8 cellular contexts compared by ENCODE assay signal in the genomic region with DNA sequence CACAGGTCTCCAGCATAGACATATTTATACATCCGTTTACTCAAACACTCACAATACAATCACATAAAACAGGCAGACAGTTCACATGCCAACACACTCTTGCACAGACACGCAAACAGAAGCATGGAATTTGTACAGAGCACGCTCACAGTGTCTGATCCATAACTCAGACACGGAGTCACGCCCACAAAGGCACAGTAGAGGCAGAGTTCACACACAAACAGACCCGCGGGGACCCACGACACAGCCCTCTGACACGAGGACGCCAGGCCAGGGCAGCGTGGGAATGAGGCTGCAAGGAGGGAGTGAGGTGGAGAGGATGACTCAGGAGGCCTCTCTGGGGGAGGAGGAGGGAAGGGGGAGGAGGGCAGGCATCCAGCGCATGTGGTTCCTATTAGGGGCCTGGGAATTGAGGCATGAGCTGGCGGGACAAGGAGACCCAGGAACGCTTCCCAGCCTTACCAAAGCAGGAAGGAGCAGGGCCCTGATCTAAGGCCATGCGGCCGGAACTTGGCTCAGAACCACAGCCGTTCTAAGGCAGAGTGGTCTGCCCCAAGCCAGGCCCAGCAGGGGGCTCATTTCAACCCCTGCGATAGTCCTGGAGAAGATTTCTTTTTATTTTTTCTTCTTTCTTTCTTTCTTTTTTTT. TPM values are rescaled to one million over a fixed set of nuclear protein-coding genes. Genes with fewer than 3 reads are reported as not detected.
DNase-seq lines count a peak whose midpoint lies in the region; ATAC-seq, FAIRE-seq and TF ChIP-seq lines count a peak whose summit lies in the region.

No MANE protein-coding gene starts in this region.

- no peaks in the 10 kb centered on the region for H3K27me3 ChIP-seq in breast epithelium
- no peaks in the 10 kb centered on the region for H3K27me3 ChIP-seq in keratinocyte (ENCODE audit: control insufficient read depth, extremely low read depth, insufficient read depth, low read length)
- peaks cover 0 to 2% of the 10 kb centered on the region in 2 donors for H3K27me3 ChIP-seq in stomach smooth muscle (ENCODE audit: control insufficient read depth in 1 of 2, insufficient read depth in 2 of 2, low read length in 2 of 2)

- intact Hi-C loops in breast epithelium (cut with DNase I; ENCODE audit: low total_unique reads), result no loop called here

- H3K4me1 ChIP-seq in breast epithelium (no peaks in the 10 kb centered on the region), keratinocyte (ENCODE audit: control insufficient read depth, extremely low read depth, insufficient read depth, low read length) (peaks cover 10% of the 10 kb centered on the region), stomach smooth muscle (ENCODE audit: control insufficient read depth, insufficient read depth, low read length) (peaks cover 4% of the 10 kb centered on the region)

- peak overlapping the region; percentile 73 for H3K4me2 ChIP-seq in keratinocyte (ENCODE audit: control insufficient read depth, extremely low read depth, insufficient read depth, low read depth, low read length)

- H2AFZ ChIP-seq in keratinocyte (ENCODE audit: control insufficient read depth, low read length), result peak overlapping the region; percentile 87

- ATAC-seq in HG03469 (IDR thresholded peaks at IDR 0.05; ENCODE audit: unreplicated experiment), result no peak

- peak overlapping the region; percentile 44 for H3K9ac ChIP-seq in keratinocyte (ENCODE audit: control insufficient read depth, extremely low read depth, insufficient read depth, low read length)
- H3K9ac ChIP-seq in stomach smooth muscle (ENCODE audit: low read length in 2 of 2), result no peak overlapping the region

- dilution Hi-C loops in keratinocyte (cut with MboI; ENCODE audit: extremely low pct_ligation_motif_present, low sequenced_read_pairs), result loop anchor here (25.0 kb wide), 1 partner anchor 142 kb away; the partner anchor contains the start of gene SHFL

- H3K36me3 ChIP-seq in breast epithelium (no peaks in the 10 kb centered on the region), keratinocyte (ENCODE audit: control insufficient read depth in 2 of 2, extremely low read depth in 1 of 2, insufficient read depth in 2 of 2, low read length in 2 of 2) (no peaks in the 10 kb centered on the region), stomach smooth muscle (ENCODE audit: control insufficient read depth in 2 of 2, insufficient read depth in 2 of 2, low read length in 2 of 2) (no peaks in the 10 kb centered on the region)

- no peaks in the 10 kb centered on the region for H4K20me1 ChIP-seq in keratinocyte (ENCODE audit: control insufficient read depth, extremely low read depth, insufficient read depth, low read length)

- no peak for TF ChIP-seq POLR2A in breast epithelium (IDR thresholded peaks at IDR 0.05)

- peaks cover 7% of the 10 kb centered on the region in 2 donors for H3K9me3 ChIP-seq in breast epithelium
- H3K9me3 ChIP-seq in keratinocyte (ENCODE audit: control insufficient read depth, low read depth, low read length), result no peaks in the 10 kb centered on the region
- peaks cover 4 to 10% of the 10 kb centered on the region in 2 donors for H3K9me3 ChIP-seq in stomach smooth muscle (ENCODE audit: control insufficient read depth in 2 of 2, low read length in 2 of 2)

- peak; percentile 89 for FAIRE-seq in keratinocyte (lab: Jason Lieb, UNC)

- DNase-seq in HPDE6-E6E7 (ENCODE audit: extremely low spot score) (peak; percentile 42), breast epithelium (ENCODE audit: low spot score in 2 of 2) (peak; percentile 67 to 68), keratinocyte (ENCODE audit: low read depth, low spot score) (no peak), NCI-H748 (lab: John Stamatoyannopoulos, UW; ENCODE audit: unreplicated experiment) (no peak), cortex of kidney (lab: John Stamatoyannopoulos, UW) (no peak), NCI-H2081 treated with DMSO at 0.1 percent for 48 hours (lab: John Stamatoyannopoulos, UW) (no peak)

- peak overlapping the region; percentile 54 to 65 for H3K27ac ChIP-seq in breast epithelium
- peak overlapping the region; percentile 56 for H3K27ac ChIP-seq in keratinocyte (ENCODE audit: control insufficient read depth, insufficient read depth, low read length)
- H3K27ac ChIP-seq in stomach smooth muscle (ENCODE audit: low read length), result no peak overlapping the region

- H3K79me2 ChIP-seq in keratinocyte (ENCODE audit: control insufficient read depth, insufficient read depth, low read length), result no peaks in the 10 kb centered on the region

- no peak for TF ChIP-seq CTCF in breast epithelium (IDR thresholded peaks at IDR 0.05)
- TF ChIP-seq CTCF in keratinocyte (optimal IDR thresholded peaks at IDR 0.05 in 1 of 3, IDR thresholded peaks at IDR 0.05 in 1 of 3, conservative IDR thresholded peaks at IDR 0.05 in 1 of 3; ENCODE audit: extremely low read depth in 1 of 3, insufficient read depth in 2 of 3, low read length in 3 of 3), result no peak

- no peaks in the 10 kb centered on the region for H3K9me1 ChIP-seq in keratinocyte (ENCODE audit: control insufficient read depth, extremely low read depth, insufficient read depth, low read length)

- no peak overlapping the region for H3K4me3 ChIP-seq in breast epithelium
- H3K4me3 ChIP-seq in keratinocyte (ENCODE audit: control insufficient read depth in 2 of 3, extremely low read depth in 1 of 3, insufficient read depth in 2 of 3, low read depth in 1 of 3, low read length in 3 of 3), result peak overlapping the region in 2 of 3 experiments; percentile 10 to 26
- H3K4me3 ChIP-seq in stomach smooth muscle (ENCODE audit: low read length in 2 of 2), result peak overlapping the region; percentile 9 to 29

RNA-seq across cellular contexts. Expression of gene OLFM2, which starts 9.1 kb away (rescaled TPM):
- 10 to 100 TPM in 1 of 3 donors, 1 to 10 TPM in 2; 7.2 to 42.6 (median 8.8) TPM for total RNA-seq in breast epithelium
- polyA plus RNA-seq in keratinocyte, result 5.3 to 25.2 TPM (median 7.5 TPM) in 3 replicates
- 31.7 TPM for polyA plus RNA-seq in keratinocyte (2011; ENCODE audit: low read depth)
- 10.9 and 21.8 TPM in 2 replicates for polyA plus RNA-seq in keratinocyte (2011; cell fraction: cytosol; rRNA removed)
- 11.7 and 16.0 TPM in 2 replicates for polyA plus RNA-seq in keratinocyte (2011; cell fraction: nucleus; rRNA removed)
- polyA plus RNA-seq in keratinocyte (2012; ENCODE audit: low replicate concordance), result 7.0 and 62.8 TPM in 2 replicates
- 6.7 to 26.6 TPM (median 11.3 TPM) in 3 replicates for polyA minus RNA-seq in keratinocyte
- 33.2 TPM for polyA minus RNA-seq in keratinocyte (2011; cell fraction: cytosol; rRNA and poly(A)+ RNA removed)
- polyA minus RNA-seq in keratinocyte (2011; cell fraction: nucleus; rRNA and poly(A)+ RNA removed), result 17.7 and 26.5 TPM in 2 replicates

Comparison
In these comparisons a context has a peak if more than half of its experiments do, and no peak if none do; other contexts are left out.
1. DNase-seq: peak in HPDE6-E6E7 (single experiment) and breast epithelium (2 of 2); none in keratinocyte (single experiment), NCI-H748 (single experiment), cortex of kidney (single experiment) and NCI-H2081 treated with DMSO at 0.1 percent for 48 hours (single experiment).
2. H3K4me3 ChIP-seq: peak in keratinocyte (2 of 3) and stomach smooth muscle (2 of 2); none in breast epithelium (0 of 3).